In genomic region chr6:126380072-126380583, GRCh38 we compare ENCODE assay signal across 30 cellular contexts. TPM values are rescaled to one million over a fixed set of nuclear protein-coding genes. Genes with fewer than 3 reads are reported as not detected.
"Had no signal": no experiment of that assay in that cellular context is flagged by ENCODE, and none has a peak within 500 bp of the region (broad histone marks: within the 10 kb centered on the region; RNA-seq: fewer than 3 reads in every experiment).

No MANE protein-coding gene starts in this region.

- H3K36me3 ChIP-seq: lower lobe of right lung, ovary, prostate gland, sigmoid colon, stomach, tibial artery had no signal

- DNase-seq: activated CD4-positive, alpha-beta memory T cell treated with anti-CD3 and anti-CD28 coated beads for 36 hours; activated CD4-positive, alpha-beta T cell treated with anti-CD3 and anti-CD28 coated beads, Interleukin-2, amount 10 ng/mL, durations not matched to agents 24 days and 14 days; activated CD4-positive, CD25-positive, alpha-beta regulatory T cell treated with anti-CD3 and anti-CD28 coated beads, Interleukin-2, amount 50 U/mL, for 72 hours; activated CD8-positive, alpha-beta memory T cell treated with anti-CD3 and anti-CD28 coated beads, Interleukin-2, amount 50 U/mL, for 4 hours; activated gamma-delta T cell; activated naive CD4-positive, alpha-beta T cell treated with anti-CD3 and anti-CD28 coated beads, Interleukin-2, amount 50 U/mL, for 16 hours; activated T-cell treated with anti-CD3 and anti-CD28 coated beads, Interleukin-2, amount 50 U/mL, for 1 hour; amygdala; caudate nucleus; endodermal cell; glutamatergic neuron; islet precursor cell; lower lobe of right lung; mesenchymal stem cell; naive B cell; nephron progenitor cell; ovary; retina; sigmoid colon; stimulated activated CD4-positive, alpha-beta T cell treated with anti-CD3 and anti-CD28 coated beads, Interleukin-15, amount 100 ng/mL, for 24 hours; stimulated activated CD4-positive, alpha-beta T cell treated with anti-CD3 and anti-CD28 coated beads, Interleukin-2, amount 100 ng/mL, for 24 hours; stimulated activated naive B cell treated with anti-CD40 and anti-IgM and Interleukin-4, amounts not matched to agents 10 μg/mL and 1 μg/mL and 100 μg/mL, for 72 hours; stomach; T-helper 2 cell; tibial artery had no signal

- H3K4me1 ChIP-seq: lower lobe of right lung, prostate gland, tibial artery had no signal

- H3K9me3 ChIP-seq: ovary, prostate gland had no signal

- H3K4me3 ChIP-seq: lower lobe of right lung, ovary, prostate gland, sigmoid colon, smooth muscle cell, stomach, tibial artery had no signal

- H3K27ac ChIP-seq: lower lobe of right lung, ovary, prostate gland, sigmoid colon, stomach, tibial artery had no signal

- H3K27me3 ChIP-seq: ovary, sigmoid colon, stomach, tibial artery had no signal

- ATAC-seq: esophagus mucosa; lower lobe of right lung; SK-N-SH treated with all-trans-retinoic acid at 6 μM for 48 hours; stimulated activated naive B cell treated with anti-CD40 and anti-IgM and Interleukin-4, amounts not matched to agents 10 μg/mL and 1 μg/mL and 100 μg/mL, for 72 hours had no signal

RNA-seq across cellular contexts. Expression of gene CENPW, which starts 40.2 kb away (rescaled TPM):
- total RNA-seq: mononuclear cell had no signal
